Comparison of ENCODE assay signal across 19 cellular contexts in genomic region chr4:145639281-145639680, GRCh38. TPM values are rescaled to one million over a fixed set of nuclear protein-coding genes. Genes with fewer than 3 reads are reported as not detected.
DNase-seq lines count a peak whose midpoint lies in the region; ATAC-seq, FAIRE-seq and TF ChIP-seq lines count a peak whose summit lies in the region.
"Had no signal": no experiment of that assay in that cellular context is flagged by ENCODE, and none has a peak within 500 bp of the region (broad histone marks: within the 10 kb centered on the region; RNA-seq: fewer than 3 reads in every experiment).

No MANE protein-coding gene starts in this region.

- H2BK15ac ChIP-seq in mesendoderm (replicated peaks; ENCODE audit: low read depth), result no peak overlapping the region

- no peak overlapping the region for H3K4ac ChIP-seq in mesendoderm (ENCODE audit: low read depth, low read length)

- no peaks in the 10 kb centered on the region for H3K9me3 ChIP-seq in DND-41 (ENCODE audit: insufficient read depth, low read length, severe bottlenecking)
- no peaks in the 10 kb centered on the region for H3K9me3 ChIP-seq in GM12878 (replicated peaks; ENCODE audit: control insufficient read depth, insufficient read depth, low read length)
- H3K9me3 ChIP-seq: Caco-2 had no signal

- CTCF ChIA-PET in GM12878 (lab: Yijun Ruan, JAX) (no interaction called here), Calu3 (lab: Charles Lee) (no interaction called here)

- no peaks in the 10 kb centered on the region for H3K79me1 ChIP-seq in mesendoderm (ENCODE audit: low read length)

- H3K79me2 ChIP-seq in DND-41 (ENCODE audit: insufficient read depth, low read length), result no peaks in the 10 kb centered on the region
- H3K79me2 ChIP-seq in KMS-11 (ENCODE audit: insufficient read depth, low read depth), result no peaks in the 10 kb centered on the region
- no peaks in the 10 kb centered on the region for H3K79me2 ChIP-seq in GM12878 (ENCODE audit: control insufficient read depth, insufficient read depth, low read length)
- no peaks in the 10 kb centered on the region for H3K79me2 ChIP-seq in mesendoderm (ENCODE audit: control insufficient read depth, insufficient read depth, low read length)

- no peaks in the 10 kb centered on the region for H3K9me3 Mint-ChIP-seq in Calu3 (ENCODE audit: low read depth, unreplicated experiment)
- H3K9me3 Mint-ChIP-seq: CD14-positive monocyte; CD8-positive, alpha-beta memory T cell had no signal

- H3K36me3 ChIP-seq in DND-41 (ENCODE audit: insufficient read depth, low read length) (peaks cover 2% of the 10 kb centered on the region; the same call in 1 of the 2 replicates), KMS-11 (ENCODE audit: insufficient read depth) (no peaks in the 10 kb centered on the region), GM12878 (ENCODE audit: control insufficient read depth in 2 of 2, insufficient read depth in 2 of 2, low read length in 1 of 2) (no peaks in the 10 kb centered on the region), mesendoderm (ENCODE audit: control insufficient read depth, insufficient read depth, low read length) (no peaks in the 10 kb centered on the region)

- H3K27me3 ChIP-seq in DND-41 (ENCODE audit: insufficient read depth, low read length, poor library complexity) (no peaks in the 10 kb centered on the region), KMS-11 (ENCODE audit: insufficient read depth, low read depth) (no peaks in the 10 kb centered on the region), GM12878 (replicated peaks in 1 of 2; ENCODE audit: control insufficient read depth in 2 of 2, insufficient read depth in 2 of 2, low read length in 1 of 2) (no peaks in the 10 kb centered on the region), mesendoderm (ENCODE audit: insufficient read depth, low read length, poor library complexity) (no peaks in the 10 kb centered on the region)

- H3K4me3 Mint-ChIP-seq in Calu3 (ENCODE audit: low read depth, unreplicated experiment), result no peak overlapping the region
- H3K4me3 Mint-ChIP-seq: CD14-positive monocyte; CD8-positive, alpha-beta memory T cell had no signal

- no peak overlapping the region for H3K23ac ChIP-seq in mesendoderm (ENCODE audit: low read length)

- no peak overlapping the region for H3K4me3 ChIP-seq in DND-41 (ENCODE audit: low read depth in 1 of 2, low read length in 2 of 2)
- no peak overlapping the region for H3K4me3 ChIP-seq in KMS-11 (IDR thresholded peaks at IDR 0.05; ENCODE audit: insufficient read depth, low read depth, low read length)
- H3K4me3 ChIP-seq in GM12878, result no peak overlapping the region
- no peak overlapping the region for H3K4me3 ChIP-seq in mesendoderm (ENCODE audit: low read length)
- H3K4me3 ChIP-seq: GM23248 had no signal

- peak overlapping the region; percentile 51 for H3K18ac ChIP-seq in mesendoderm (ENCODE audit: low read length)

- no peak overlapping the region for H2BK5ac ChIP-seq in mesendoderm (ENCODE audit: low read length)

- no peak for FAIRE-seq in GM12878 (lab: Jason Lieb, UNC)
- FAIRE-seq: A204.1, GM12891 had no signal

- in situ Hi-C loops in GM12878 (cut with MboI), result no loop called here

- no peak overlapping the region for H3K56ac ChIP-seq in mesendoderm (ENCODE audit: low read length)

- SMC1A ChIA-PET in GM12878 (lab: Charles Lee; ENCODE audit: uncharacterized antibody, unreplicated experiment), result no interaction called here

- intact Hi-C loops in GM12878 (cut with micrococcal nuclease; ENCODE audit: unreplicated experiment), result no loop called here
- intact Hi-C loops in Calu3 (cut with micrococcal nuclease; ENCODE audit: unreplicated experiment), result no loop called here

- RAD21 ChIA-PET in GM12878 (lab: Charles Lee; ENCODE audit: unreplicated experiment), result no interaction called here

- no peak for TF ChIP-seq EP300 in GM12878 (IDR thresholded peaks at IDR 0.05; ENCODE audit: borderline replicate concordance in 1 of 2, control insufficient read depth in 1 of 2, low read depth in 2 of 2, low read length in 2 of 2)

- DNase-seq in DND-41, result no peak
- DNase-seq in GM12878 (ENCODE audit: low read depth, low spot score), result no peak
- DNase-seq in mesendoderm, result no peak
- DNase-seq in inferior parietal cortex (ENCODE audit: extremely low spot score), result no peak
- DNase-seq in Calu3, result no peak
- DNase-seq: Caco-2; CD8-positive, alpha-beta memory T cell; DMS53; GM23248; H7 had no signal

- no peak overlapping the region for H2AFZ ChIP-seq in DND-41 (ENCODE audit: low read depth, low read length)
- no peak overlapping the region for H2AFZ ChIP-seq in KMS-11 (ENCODE audit: low read depth)
- no peak overlapping the region for H2AFZ ChIP-seq in GM12878 (ENCODE audit: control insufficient read depth, low read depth, low read length)
- H2AFZ ChIP-seq: GM23248 had no signal

- H2AK5ac ChIP-seq in mesendoderm (ENCODE audit: low read length), result no peak overlapping the region

- no peak overlapping the region for H4K5ac ChIP-seq in mesendoderm (ENCODE audit: low read length)

- H3K4me1 Mint-ChIP-seq in Calu3 (ENCODE audit: low read depth, unreplicated experiment), result no peaks in the 10 kb centered on the region
- H3K4me1 Mint-ChIP-seq: CD14-positive monocyte had no signal

- TF ChIP-seq RAD21 in GM12878 (IDR thresholded peaks at IDR 0.05; ENCODE audit: insufficient read depth, low read depth, low read length), result no peak

- POLR2A ChIA-PET in GM12878 (lab: Charles Lee), result no interaction called here

- BruUV-seq in GM12878 (replicated peaks; lab: Mats Ljungman, UMichigan), result TSS peak; percentile 51
- no TSS peak for BruUV-seq in Calu3 (replicated peaks; lab: Mats Ljungman, UMichigan)

- H4K20me1 ChIP-seq in DND-41 (ENCODE audit: insufficient read depth, low read length) (no peaks in the 10 kb centered on the region; the same call in 1 of the 2 replicates), KMS-11 (ENCODE audit: insufficient read depth) (no peaks in the 10 kb centered on the region), GM12878 (ENCODE audit: control insufficient read depth, insufficient read depth) (no peaks in the 10 kb centered on the region)

- TF ChIP-seq POLR2A in GM12878 (IDR thresholded peaks at IDR 0.05; ENCODE audit: low read depth, low read length), result no peak

- H4K8ac ChIP-seq in mesendoderm (ENCODE audit: low read depth, low read length), result no peak overlapping the region

- H3K4me1 ChIP-seq in DND-41 (ENCODE audit: insufficient read depth, low read length) (no peaks in the 10 kb centered on the region), KMS-11 (ENCODE audit: low read depth, poor library complexity, severe bottlenecking) (peaks cover 18% of the 10 kb centered on the region), GM12878 (ENCODE audit: control insufficient read depth, insufficient read depth, low read length) (peaks cover 6% of the 10 kb centered on the region), mesendoderm (ENCODE audit: control insufficient read depth, low read depth, low read length) (peaks cover 7% of the 10 kb centered on the region)

- peak; percentile 48; the same call in 1 of the 3 replicates for ATAC-seq in DND-41 (ENCODE audit: insufficient read depth, low read depth)
- no peak for ATAC-seq in GM12878
- no peak for ATAC-seq in HG03378 (IDR thresholded peaks at IDR 0.05; ENCODE audit: unreplicated experiment)

- 39% methylated on average over 3 of the region's 3 CpGs for WGBS in GM12878 (ENCODE audit: insufficient coverage, insufficient replicate concordance, low lambda C conversion rate, missing lambda C conversion rate)
- WGBS in mesendoderm (ENCODE audit: extremely low coverage, insufficient coverage, low lambda C conversion rate), result 100% methylated on average over 2 of the region's 3 CpGs

- peak overlapping the region; percentile 67 for H2BK120ac ChIP-seq in mesendoderm (ENCODE audit: low read depth, low read length)

- H3K9ac ChIP-seq in DND-41 (ENCODE audit: low read depth, low read length), result no peak overlapping the region
- no peak overlapping the region for H3K9ac ChIP-seq in KMS-11
- H3K9ac ChIP-seq in GM12878 (ENCODE audit: control insufficient read depth, insufficient read depth, low read length), result no peak overlapping the region
- no peak overlapping the region for H3K9ac ChIP-seq in mesendoderm (ENCODE audit: low read length)
- H3K9ac ChIP-seq: GM23248 had no signal

- H3K27ac ChIP-seq in DND-41 (ENCODE audit: low read length) (no peak overlapping the region), KMS-11 (no peak overlapping the region), GM12878 (ENCODE audit: control insufficient read depth, insufficient read depth) (no peak overlapping the region), mesendoderm (ENCODE audit: low read depth, low read length) (no peak overlapping the region)
- H3K27ac ChIP-seq: HL-60 had no signal

- H3K4me2 ChIP-seq in DND-41 (ENCODE audit: insufficient read depth, low read length), result no peak overlapping the region
- peak overlapping the region; percentile 8 for H3K4me2 ChIP-seq in KMS-11
- no peak overlapping the region for H3K4me2 ChIP-seq in GM12878 (ENCODE audit: control insufficient read depth, insufficient read depth)
- H3K4me2 ChIP-seq in mesendoderm (ENCODE audit: low read length), result no peak overlapping the region

- no peaks in the 10 kb centered on the region for H3K36me3 Mint-ChIP-seq in Calu3 (ENCODE audit: insufficient read depth, unreplicated experiment)

- no peaks in the 10 kb centered on the region for H3K27me3 Mint-ChIP-seq in Calu3 (ENCODE audit: unreplicated experiment)
- H3K27me3 Mint-ChIP-seq: CD8-positive, alpha-beta memory T cell had no signal

- no peak overlapping the region for H3K27ac Mint-ChIP-seq in Calu3 (ENCODE audit: unreplicated experiment)
- H3K27ac Mint-ChIP-seq: CD14-positive monocyte; CD8-positive, alpha-beta memory T cell had no signal

- TF ChIP-seq CTCF in DND-41 (IDR thresholded peaks at IDR 0.05; ENCODE audit: borderline replicate concordance, extremely low read depth, low read length, poor library complexity, severe bottlenecking), result no peak
- no peak for TF ChIP-seq CTCF in KMS-11 (conservative IDR thresholded peaks at IDR 0.05; ENCODE audit: low read depth, low read length)
- no peak for TF ChIP-seq CTCF in GM12878 (IDR thresholded peaks at IDR 0.05 in 2 of 3, conservative IDR thresholded peaks at IDR 0.05 in 1 of 3; ENCODE audit: control insufficient read depth in 2 of 3, extremely low read depth in 1 of 3, insufficient read depth in 1 of 3, low read depth in 3 of 3, low read length in 3 of 3)
- TF ChIP-seq CTCF in Calu3 (IDR thresholded peaks at IDR 0.05; ENCODE audit: unreplicated experiment), result no peak

RNA-seq across cellular contexts. Expression of gene MMAA, which starts 20.1 kb away (rescaled TPM):
- 7.4 and 8.1 TPM in 2 replicates for total RNA-seq in GM12878 (2013; cell fraction: nucleolus; rRNA removed)
- 4.5 and 6.5 TPM in 2 replicates for total RNA-seq in GM12878 (2014; rRNA removed)
- 7.4 and 8.3 TPM in 2 replicates for total RNA-seq in GM12878 (2014; rRNA removed; fragmentation: Illumina TruSeq; extraction: Trizol)
- 10.4 and 13.0 TPM in 2 replicates for total RNA-seq in GM12878 (2021)
- 7.2 TPM for polyA plus RNA-seq in GM12878 (2011; ENCODE audit: low read depth)
- 22.6 and 30.6 TPM in 2 replicates for polyA plus RNA-seq in GM12878 (2011; rRNA removed)
- polyA plus RNA-seq in GM12878 (2011; cell fraction: cytosol; rRNA removed), result 7.0 and 7.2 TPM in 2 replicates
- 8.2 and 10.5 TPM in 2 replicates for polyA plus RNA-seq in GM12878 (2011; cell fraction: nucleus; rRNA removed)
- polyA plus RNA-seq in GM12878 (2012), result 4.6 and 6.1 TPM in 2 replicates
- polyA plus RNA-seq in GM12878 (2014; fragmentation: Illumina TruSeq; extraction: Trizol), result 12.6 and 15.1 TPM in 2 replicates
- 10 to 100 TPM in 1 of 2 experiments, 1 to 10 TPM in 1; 9.2 to 11.0 TPM for polyA plus RNA-seq in GM12878 (2014; fragmentation: Nextera tagmentation; extraction: Ambion mirVana)
- polyA plus RNA-seq in GM12878 (2014; rRNA removed), result 8.3 and 9.1 TPM in 2 replicates
- polyA plus RNA-seq in GM12878 (2016; fragmentation: Nextera tagmentation; extraction: Ambion mirVana), result 10 to 100 TPM; 15.6 TPM
- 9.0 and 16.7 TPM in 2 replicates for polyA minus RNA-seq in GM12878 (2011; rRNA and poly(A)+ RNA removed)
- 3.6 and 4.9 TPM in 2 replicates for polyA minus RNA-seq in GM12878 (2011; cell fraction: cytosol; rRNA and poly(A)+ RNA removed)
- 5.2 and 9.2 TPM in 2 replicates for polyA minus RNA-seq in GM12878 (2011; cell fraction: nucleus; rRNA and poly(A)+ RNA removed)
- 7.6 TPM for polyA plus RNA-seq in mesendoderm (2013, experiment 1 of 2)
- polyA plus RNA-seq in mesendoderm (2013, experiment 2 of 2), result 8.8 TPM
- total RNA-seq in Calu3 (2022), result 5.0 TPM in 2 replicates

RNA-seq across cellular contexts. Expression of gene C4orf51, which starts 40.7 kb away (rescaled TPM):
- not detected in 2 replicates for total RNA-seq in GM12878 (2013; cell fraction: nucleolus; rRNA removed)
- total RNA-seq in GM12878 (2014; rRNA removed) (not detected in 2 replicates), GM12878 (2014; rRNA removed; fragmentation: Illumina TruSeq; extraction: Trizol) (not detected in 2 replicates), GM12878 (2021) (not detected in 2 replicates), Calu3 (2022) (not detected in 2 replicates)
- polyA plus RNA-seq in GM12878 (2011; ENCODE audit: low read depth), result not detected
- polyA plus RNA-seq in GM12878 (2011; rRNA removed) (not detected in 2 replicates), GM12878 (2014; fragmentation: Illumina TruSeq; extraction: Trizol) (not detected in 2 replicates), GM12878 (2014; fragmentation: Nextera tagmentation; extraction: Ambion mirVana) (not detected), GM12878 (2014; rRNA removed) (not detected in 2 replicates), GM12878 (2016; fragmentation: Nextera tagmentation; extraction: Ambion mirVana) (not detected)
- polyA plus RNA-seq in GM12878 (2011; cell fraction: cytosol; rRNA removed), result not detected in 2 replicates
- not detected in 2 replicates for polyA plus RNA-seq in GM12878 (2011; cell fraction: nucleus; rRNA removed)
- polyA plus RNA-seq in GM12878 (2012), result not detected in 2 replicates
- polyA minus RNA-seq in GM12878 (2011; rRNA and poly(A)+ RNA removed), result not detected in 2 replicates
- polyA minus RNA-seq in GM12878 (2011; cell fraction: cytosol; rRNA and poly(A)+ RNA removed), result not detected in 2 replicates
- not detected in 2 replicates for polyA minus RNA-seq in GM12878 (2011; cell fraction: nucleus; rRNA and poly(A)+ RNA removed)
- polyA plus RNA-seq in mesendoderm (2013, experiment 1 of 2), result 2.5 TPM
- 2.2 TPM for polyA plus RNA-seq in mesendoderm (2013, experiment 2 of 2)
- total RNA-seq: Caco-2; CD8-positive, alpha-beta memory T cell; Daoy; GM23248 had no signal
- polyA plus RNA-seq: AG04450; BJ; CD14-positive monocyte; CD8-positive, alpha-beta memory T cell; GM23248 had no signal
